In the genomic region with DNA sequence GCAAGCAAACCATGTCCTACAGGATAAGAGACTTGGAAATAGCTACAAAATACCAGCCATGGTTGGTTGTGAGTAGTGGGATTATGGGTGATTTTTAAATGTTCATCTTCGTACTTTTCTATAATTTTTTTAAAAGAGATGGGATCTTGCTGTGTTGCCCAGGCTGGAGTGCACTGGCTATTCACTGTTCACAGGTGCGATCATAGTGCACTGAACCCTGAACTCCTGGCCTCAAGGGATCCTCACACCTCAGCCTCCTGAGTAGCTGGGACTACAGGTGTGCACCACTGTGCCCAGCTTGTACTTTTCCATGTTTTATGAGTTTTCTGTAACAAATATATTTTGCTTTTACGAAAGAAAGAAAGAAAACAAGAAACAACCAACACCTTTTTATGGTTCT, we compare ENCODE assay signal across 28 cellular contexts.
"Had no signal": no experiment of that assay in that cellular context is flagged by ENCODE, and none has a peak within 500 bp of the region (broad histone marks: within the 10 kb centered on the region; RNA-seq: fewer than 3 reads in every experiment).

No MANE protein-coding gene starts in this region.

- FAIRE-seq: bronchial epithelial cell had no signal

- ATAC-seq: activated CD4-positive, alpha-beta T cell treated with anti-CD3 and anti-CD28 coated beads for 36 hours; activated CD8-positive, alpha-beta memory T cell treated with anti-CD3 and anti-CD28 coated beads, Interleukin-2, amount 10 ng/mL, durations not matched to agents 7 days and 5 days; activated naive CD4-positive, alpha-beta T cell treated with anti-CD3 and anti-CD28 coated beads, Interleukin-2, amount 50 U/mL, for 72 hours; activated T-cell treated with anti-CD3 and anti-CD28 coated beads, Interleukin-2, amount 50 U/mL, for 72 hours; effector memory CD8-positive, alpha-beta T cell; gastroesophageal sphincter; heart right ventricle had no signal

- H3K4me1 Mint-ChIP-seq: activated CD4-positive, alpha-beta T cell treated with anti-CD3 and anti-CD28 coated beads for 36 hours; activated CD4-positive, alpha-beta T cell treated with anti-CD3 and anti-CD28 coated beads, Interleukin-2, amount 10 ng/mL, durations not matched to agents 24 days and 14 days; central memory CD8-positive, alpha-beta T cell had no signal

- DNase-seq: activated CD4-positive, alpha-beta memory T cell treated with anti-CD3 and anti-CD28 coated beads for 36 hours; activated CD4-positive, alpha-beta T cell treated with anti-CD3 and anti-CD28 coated beads for 36 hours; activated CD4-positive, alpha-beta T cell treated with anti-CD3 and anti-CD28 coated beads, Interleukin-2, amount 10 ng/mL, durations not matched to agents 24 days and 14 days; activated CD4-positive, CD25-positive, alpha-beta regulatory T cell; activated CD4-positive, CD25-positive, alpha-beta regulatory T cell treated with anti-CD3 and anti-CD28 coated beads, Interleukin-2, amount 50 U/mL, for 72 hours; activated CD8-positive, alpha-beta memory T cell treated with anti-CD3 and anti-CD28 coated beads, Interleukin-2, amount 10 ng/mL, durations not matched to agents 7 days and 5 days; activated CD8-positive, alpha-beta memory T cell treated with anti-CD3 and anti-CD28 coated beads, Interleukin-2, amount 50 U/mL, for 4 hours; activated gamma-delta T cell; activated naive CD4-positive, alpha-beta T cell; activated naive CD4-positive, alpha-beta T cell treated with anti-CD3 and anti-CD28 coated beads, Interleukin-2, amount 10 ng/mL, durations not matched to agents 7 days and 5 days; activated naive CD8-positive, alpha-beta T cell treated with anti-CD3 and anti-CD28 coated beads, Interleukin-2, amount 10 ng/mL, durations not matched to agents 7 days and 5 days; activated T-cell treated with anti-CD3 and anti-CD28 coated beads for 4 hours; activated T-cell treated with anti-CD3 and anti-CD28 coated beads, Interleukin-2, amount 50 U/mL, for 24 hours; activated T-cell treated with anti-CD3 and anti-CD28 coated beads, Interleukin-2, amount 50 U/mL, for 72 hours; cortex of kidney; dermis blood vessel endothelial cell; effector CD4-positive, alpha-beta T cell; effector memory CD8-positive, alpha-beta T cell; esophagus squamous epithelium; foreskin melanocyte; heart right ventricle; T-helper 2 cell had no signal

- H3K9me3 Mint-ChIP-seq: activated CD4-positive, alpha-beta memory T cell treated with anti-CD3 and anti-CD28 coated beads for 36 hours; activated CD4-positive, alpha-beta T cell treated with anti-CD3 and anti-CD28 coated beads, Interleukin-2, amount 10 ng/mL, durations not matched to agents 24 days and 14 days; activated naive CD4-positive, alpha-beta T cell treated with anti-CD3 and anti-CD28 coated beads, Interleukin-2, amount 10 ng/mL, durations not matched to agents 7 days and 5 days; activated naive CD4-positive, alpha-beta T cell treated with anti-CD3 and anti-CD28 coated beads, Interleukin-2, amount 50 U/mL, for 72 hours; activated naive CD8-positive, alpha-beta T cell treated with anti-CD3 and anti-CD28 coated beads, Interleukin-2, amount 10 ng/mL, durations not matched to agents 7 days and 5 days; activated T-cell treated with anti-CD3 and anti-CD28 coated beads, Interleukin-2, amount 50 U/mL, for 24 hours; activated T-cell treated with anti-CD3 and anti-CD28 coated beads, Interleukin-2, amount 50 U/mL, for 72 hours; central memory CD8-positive, alpha-beta T cell; effector memory CD8-positive, alpha-beta T cell had no signal

- H3K36me3 ChIP-seq: ascending aorta, esophagus squamous epithelium, gastroesophageal sphincter, heart right ventricle had no signal

- H3K9me3 ChIP-seq: ascending aorta, esophagus squamous epithelium, gastroesophageal sphincter had no signal

- H3K4me1 ChIP-seq: esophagus squamous epithelium, gastroesophageal sphincter had no signal

- H3K27ac ChIP-seq: ascending aorta, esophagus squamous epithelium, gastroesophageal sphincter, heart right ventricle had no signal

- H3K4me3 Mint-ChIP-seq: activated CD4-positive, alpha-beta memory T cell treated with anti-CD3 and anti-CD28 coated beads for 36 hours; activated CD4-positive, alpha-beta T cell treated with anti-CD3 and anti-CD28 coated beads for 36 hours; activated CD4-positive, alpha-beta T cell treated with anti-CD3 and anti-CD28 coated beads, Interleukin-2, amount 10 ng/mL, durations not matched to agents 24 days and 14 days; activated CD8-positive, alpha-beta memory T cell treated with anti-CD3 and anti-CD28 coated beads, Interleukin-2, amount 10 ng/mL, durations not matched to agents 7 days and 5 days; activated naive CD4-positive, alpha-beta T cell treated with anti-CD3 and anti-CD28 coated beads, Interleukin-2, amount 10 ng/mL, durations not matched to agents 7 days and 5 days; activated naive CD8-positive, alpha-beta T cell treated with anti-CD3 and anti-CD28 coated beads, Interleukin-2, amount 10 ng/mL, durations not matched to agents 7 days and 5 days; activated T-cell treated with anti-CD3 and anti-CD28 coated beads, Interleukin-2, amount 50 U/mL, for 24 hours; activated T-cell treated with anti-CD3 and anti-CD28 coated beads, Interleukin-2, amount 50 U/mL, for 72 hours; brain; central memory CD8-positive, alpha-beta T cell; effector memory CD8-positive, alpha-beta T cell had no signal

- H3K27ac Mint-ChIP-seq: activated CD4-positive, alpha-beta memory T cell treated with anti-CD3 and anti-CD28 coated beads for 36 hours; activated CD4-positive, alpha-beta T cell treated with anti-CD3 and anti-CD28 coated beads for 36 hours; activated CD4-positive, alpha-beta T cell treated with anti-CD3 and anti-CD28 coated beads, Interleukin-2, amount 10 ng/mL, durations not matched to agents 24 days and 14 days; activated CD8-positive, alpha-beta memory T cell treated with anti-CD3 and anti-CD28 coated beads, Interleukin-2, amount 10 ng/mL, durations not matched to agents 7 days and 5 days; activated naive CD4-positive, alpha-beta T cell treated with anti-CD3 and anti-CD28 coated beads, Interleukin-2, amount 10 ng/mL, durations not matched to agents 7 days and 5 days; activated naive CD4-positive, alpha-beta T cell treated with anti-CD3 and anti-CD28 coated beads, Interleukin-2, amount 50 U/mL, for 72 hours; activated naive CD8-positive, alpha-beta T cell treated with anti-CD3 and anti-CD28 coated beads, Interleukin-2, amount 10 ng/mL, durations not matched to agents 7 days and 5 days; activated T-cell treated with anti-CD3 and anti-CD28 coated beads, Interleukin-2, amount 50 U/mL, for 24 hours; activated T-cell treated with anti-CD3 and anti-CD28 coated beads, Interleukin-2, amount 50 U/mL, for 72 hours; brain; effector memory CD8-positive, alpha-beta T cell had no signal

- H3K27me3 ChIP-seq: ascending aorta had no signal

- H3K27me3 Mint-ChIP-seq: activated CD4-positive, alpha-beta T cell treated with anti-CD3 and anti-CD28 coated beads, Interleukin-2, amount 10 ng/mL, durations not matched to agents 24 days and 14 days; brain had no signal

- H3K4me3 ChIP-seq: ascending aorta, esophagus squamous epithelium, gastroesophageal sphincter, heart right ventricle had no signal

- H3K36me3 Mint-ChIP-seq: activated CD4-positive, alpha-beta memory T cell treated with anti-CD3 and anti-CD28 coated beads for 36 hours; activated CD8-positive, alpha-beta memory T cell treated with anti-CD3 and anti-CD28 coated beads, Interleukin-2, amount 10 ng/mL, durations not matched to agents 7 days and 5 days; activated naive CD4-positive, alpha-beta T cell treated with anti-CD3 and anti-CD28 coated beads, Interleukin-2, amount 10 ng/mL, durations not matched to agents 7 days and 5 days; activated naive CD4-positive, alpha-beta T cell treated with anti-CD3 and anti-CD28 coated beads, Interleukin-2, amount 50 U/mL, for 72 hours; activated naive CD8-positive, alpha-beta T cell treated with anti-CD3 and anti-CD28 coated beads, Interleukin-2, amount 10 ng/mL, durations not matched to agents 7 days and 5 days; brain had no signal
